ENCODE assay signal across 17 cellular contexts in genomic region chr2:230708204-230708603, GRCh38. TPM values are rescaled to one million over a fixed set of nuclear protein-coding genes. Genes with fewer than 3 reads are reported as not detected.
DNase-seq lines count a peak whose midpoint lies in the region; ATAC-seq and TF ChIP-seq lines count a peak whose summit lies in the region.
"Had no signal": no experiment of that assay in that cellular context is flagged by ENCODE, and none has a peak within 500 bp of the region (broad histone marks: within the 10 kb centered on the region; RNA-seq: fewer than 3 reads in every experiment).

No MANE protein-coding gene starts in this region.

- peaks cover 34% of the 10 kb centered on the region for H3K4me1 Mint-ChIP-seq in activated CD4-positive, alpha-beta T cell treated with anti-CD3 and anti-CD28 coated beads, Interleukin-2, amount 10 ng/mL, durations not matched to agents 7 days and 5 days
- peaks cover 4% of the 10 kb centered on the region for H3K4me1 Mint-ChIP-seq in osteocyte (ENCODE audit: unreplicated experiment)

- H4K20me1 ChIP-seq in IMR-90 (ENCODE audit: insufficient read depth, low read length) = no peaks in the 10 kb centered on the region; the same call in 1 of the 2 replicates

- no peak overlapping the region for H3K4me3 Mint-ChIP-seq in activated CD4-positive, alpha-beta T cell treated with anti-CD3 and anti-CD28 coated beads, Interleukin-2, amount 10 ng/mL, durations not matched to agents 7 days and 5 days
- no peak overlapping the region for H3K4me3 Mint-ChIP-seq in osteocyte (ENCODE audit: unreplicated experiment)
- H3K4me3 Mint-ChIP-seq: H9 had no signal

- H4K5ac ChIP-seq in IMR-90 (ENCODE audit: low read depth, low read length) = no peak overlapping the region

- CTCF ChIA-PET in activated CD4-positive, alpha-beta T cell treated with anti-CD3 and anti-CD28 coated beads, Interleukin-2, amount 10 ng/mL, durations not matched to agents 7 days and 5 days (lab: Charles Lee) = interaction anchor here (0.6 kb wide), 1 partner anchor 740 kb away, joined by 3 read pairs; no protein-coding TSS in a partner anchor
- CTCF ChIA-PET in IMR-90 (lab: Yijun Ruan, JAX) = no interaction called here

- H3K14ac ChIP-seq in IMR-90 (replicated peaks; ENCODE audit: low read depth, low read length) = no peak overlapping the region

- H4K91ac ChIP-seq in IMR-90 (ENCODE audit: insufficient read depth, low read depth, low read length) = no peak overlapping the region

- H2AK9ac ChIP-seq in IMR-90 (replicated peaks; ENCODE audit: low read depth, low read length, poor library complexity) = no peak overlapping the region

- no peak for TF ChIP-seq RAD21 in IMR-90 (IDR thresholded peaks at IDR 0.05; ENCODE audit: low read length)

- H2AK5ac ChIP-seq in IMR-90 (ENCODE audit: low read depth, low read length) = no peak overlapping the region

- TF ChIP-seq POLR2A in IMR-90 (IDR thresholded peaks at IDR 0.05; ENCODE audit: low read depth, low read length) = no peak

- H3K9me3 Mint-ChIP-seq in activated CD4-positive, alpha-beta T cell treated with anti-CD3 and anti-CD28 coated beads, Interleukin-2, amount 10 ng/mL, durations not matched to agents 7 days and 5 days = peaks cover 16% of the 10 kb centered on the region
- H3K9me3 Mint-ChIP-seq in osteocyte (ENCODE audit: unreplicated experiment) = peaks cover 4% of the 10 kb centered on the region

- no peaks in the 10 kb centered on the region for H3K36me3 ChIP-seq in IMR-90 (ENCODE audit: control insufficient read depth, insufficient read depth, low read length)
- H3K36me3 ChIP-seq: BLaER1 had no signal

- H3K4me1 ChIP-seq in IMR-90 (ENCODE audit: control insufficient read depth, insufficient read depth, low read length) = no peaks in the 10 kb centered on the region

- ATAC-seq in IMR-90 (ENCODE audit: low read depth) = no peak
- ATAC-seq in Right ventricle myocardium superior (ENCODE audit: poor library complexity) = no peak

- intact Hi-C loops in IMR-90 (cut with micrococcal nuclease) = no loop called here
- intact Hi-C loops in Right ventricle myocardium superior (cut with DNase I) = no loop called here
- intact Hi-C loops in dorsolateral prefrontal cortex (cut with DNase I) = no loop called here

- POLR2A ChIA-PET in activated CD4-positive, alpha-beta T cell treated with anti-CD3 and anti-CD28 coated beads, Interleukin-2, amount 10 ng/mL, durations not matched to agents 7 days and 5 days (lab: Charles Lee) = no interaction called here
- POLR2A ChIA-PET in IMR-90 (lab: Charles Lee; ENCODE audit: unreplicated experiment) = no interaction called here

- no peak overlapping the region for H3K23ac ChIP-seq in IMR-90 (ENCODE audit: low read depth, low read length)

- no peak overlapping the region for H3K4me2 ChIP-seq in IMR-90 (ENCODE audit: low read depth, low read length)
- H3K4me2 ChIP-seq: BLaER1 had no signal

- H3K4me3 ChIP-seq in IMR-90 (ENCODE audit: insufficient read depth, low read depth, low read length) = no peak overlapping the region
- no peak overlapping the region for H3K4me3 ChIP-seq in dorsolateral prefrontal cortex
- H3K4me3 ChIP-seq: BLaER1 had no signal

- H3K27me3 Mint-ChIP-seq in activated CD4-positive, alpha-beta T cell treated with anti-CD3 and anti-CD28 coated beads, Interleukin-2, amount 10 ng/mL, durations not matched to agents 7 days and 5 days = no peaks in the 10 kb centered on the region
- no peaks in the 10 kb centered on the region for H3K27me3 Mint-ChIP-seq in osteocyte (ENCODE audit: unreplicated experiment)

- H3K56ac ChIP-seq in IMR-90 (ENCODE audit: extremely low read depth, insufficient read depth, low read length) = no peak overlapping the region

- H2AFZ ChIP-seq in IMR-90 (replicated peaks; ENCODE audit: low read length, poor library complexity) = peak overlapping the region; percentile 23

- dilution Hi-C loops in IMR-90 (cut with HindIII; ENCODE audit: low sequenced_read_pairs, unreplicated experiment) = no loop called here

- no peak overlapping the region for H3K9ac ChIP-seq in IMR-90 (ENCODE audit: low read depth, low read length)
- H3K9ac ChIP-seq: BLaER1 had no signal

- no peak for DNase-seq in activated CD4-positive, alpha-beta T cell treated with anti-CD3 and anti-CD28 coated beads, Interleukin-2, amount 10 ng/mL, durations not matched to agents 7 days and 5 days
- no peak for DNase-seq in activated CD4-positive, alpha-beta T cell treated with anti-CD3 and anti-CD28 coated beads for 4 hours
- no peak for DNase-seq in IMR-90
- DNase-seq in kidney tubule cell (ENCODE audit: low spot score) = peak; percentile 32
- DNase-seq in osteocyte (ENCODE audit: extremely low spot score, unreplicated experiment) = peak; percentile 54
- DNase-seq in SW480 (ENCODE audit: low spot score) = no peak
- DNase-seq in Right ventricle myocardium superior = no peak
- no peak for DNase-seq in dorsolateral prefrontal cortex
- DNase-seq: 8988T; AML-193; Caco-2; CD8-positive, alpha-beta memory T cell; DMS53; GF-D8; GOT3; H9 had no signal

- no peak overlapping the region for H3K18ac ChIP-seq in IMR-90 (ENCODE audit: low read depth, low read length)

- in situ Hi-C loops in IMR-90 (cut with MboI; ENCODE audit: low sequenced_read_pairs) = no loop called here

- TF ChIP-seq CTCF in IMR-90 (conservative IDR thresholded peaks at IDR 0.05; ENCODE audit: low read depth, low read length) = no peak
- TF ChIP-seq CTCF in osteocyte (IDR thresholded peaks at IDR 0.05) = no peak
- no peak for TF ChIP-seq CTCF in dorsolateral prefrontal cortex (IDR thresholded peaks at IDR 0.05 in 54 of 56, conservative IDR thresholded peaks at IDR 0.05 in 2 of 56; ENCODE audit: low read depth in 1 of 56, partially characterized antibody in 56 of 56)

- BruUV-seq in IMR-90 (replicated peaks; lab: Mats Ljungman, UMichigan) = no TSS peak

- H2BK20ac ChIP-seq in IMR-90 (ENCODE audit: low read depth, low read length) = no peak overlapping the region

- H3K9me3 ChIP-seq in IMR-90 (ENCODE audit: control insufficient read depth, insufficient read depth, low read length) = no peaks in the 10 kb centered on the region
- H3K9me3 ChIP-seq: Caco-2 had no signal

- H3K27me3 ChIP-seq in IMR-90 (ENCODE audit: control insufficient read depth, insufficient read depth, low read length) (no peaks in the 10 kb centered on the region; the same call in 1 of the 2 replicates), dorsolateral prefrontal cortex (no peaks in the 10 kb centered on the region)
- H3K27me3 ChIP-seq: BLaER1 had no signal

- H3K36me3 Mint-ChIP-seq in activated CD4-positive, alpha-beta T cell treated with anti-CD3 and anti-CD28 coated beads, Interleukin-2, amount 10 ng/mL, durations not matched to agents 7 days and 5 days (ENCODE audit: low read depth) = peaks cover 10% of the 10 kb centered on the region
- no peaks in the 10 kb centered on the region for H3K36me3 Mint-ChIP-seq in osteocyte (ENCODE audit: unreplicated experiment)

- no peak overlapping the region for H2BK5ac ChIP-seq in IMR-90 (ENCODE audit: low read depth, low read length, poor library complexity, severe bottlenecking)

- peaks cover 5 to 6% of the 10 kb centered on the region in 2 experiments; a peak in 2 of 4 replicates for H3K79me1 ChIP-seq in IMR-90 (ENCODE audit: low read depth in 1 of 2, low read length in 2 of 2)

- H3K27ac ChIP-seq in IMR-90 (ENCODE audit: insufficient read depth, low read length) (no peak overlapping the region), dorsolateral prefrontal cortex (no peak overlapping the region)
- H3K27ac ChIP-seq: BLaER1 had no signal

- H2BK120ac ChIP-seq in IMR-90 (ENCODE audit: low read depth, low read length) = no peak overlapping the region

- no peaks in the 10 kb centered on the region for H3K9me1 ChIP-seq in IMR-90 (ENCODE audit: insufficient read depth, low read length)

- 63% methylated on average over 3 of the region's 7 CpGs; no CpG with 5 or more reads in 1 of the 2 experiments for WGBS in IMR-90 (ENCODE audit: extremely low coverage in 2 of 2, insufficient read length in 1 of 2), 2 experiments

- no peak overlapping the region for H4K8ac ChIP-seq in IMR-90 (ENCODE audit: low read depth in 2 of 2, low read length in 2 of 2)

- H2BK15ac ChIP-seq in IMR-90 (ENCODE audit: low read depth, low read length) = no peak overlapping the region

- H3K27ac Mint-ChIP-seq in activated CD4-positive, alpha-beta T cell treated with anti-CD3 and anti-CD28 coated beads, Interleukin-2, amount 10 ng/mL, durations not matched to agents 7 days and 5 days = peak overlapping the region; percentile 9
- H3K27ac Mint-ChIP-seq in osteocyte (ENCODE audit: unreplicated experiment) = no peak overlapping the region

- H3K4ac ChIP-seq in IMR-90 (ENCODE audit: low read depth, low read length) = no peak overlapping the region

TF ChIP-seq in IMR-90, 13 proteins besides CTCF, POLR2A, EP300 and RAD21:
- TF ChIP-seq ELK1 (IDR thresholded peaks at IDR 0.05; ENCODE audit: borderline replicate concordance, low read depth, low read length) = no peak
- no peak for TF ChIP-seq MAFK (IDR thresholded peaks at IDR 0.05; ENCODE audit: low read depth, low read length)
- no peak for TF ChIP-seq CHD1 (IDR thresholded peaks at IDR 0.05; ENCODE audit: low read depth, low read length)
- no peak for TF ChIP-seq FOS (IDR thresholded peaks at IDR 0.05; ENCODE audit: low read depth, low read length)
- no peak for TF ChIP-seq BHLHE40 (IDR thresholded peaks at IDR 0.05; ENCODE audit: low read depth, low read length)
- no peak for TF ChIP-seq NFE2L2 (IDR thresholded peaks at IDR 0.05; ENCODE audit: low read depth, low read length)
- TF ChIP-seq RCOR1 (IDR thresholded peaks at IDR 0.05; ENCODE audit: insufficient replicate concordance, low read length) = no peak

RNA-seq across cellular contexts. Expression of gene CAB39, which starts 4.4 kb away (rescaled TPM):
- 100 to 1,000 TPM; 135 to 154 TPM for total RNA-seq in activated CD4-positive, alpha-beta T cell treated with anti-CD3 and anti-CD28 coated beads, Interleukin-2, amount 10 ng/mL, durations not matched to agents 7 days and 5 days
- total RNA-seq in IMR-90 (2012; rRNA removed) (71.7 and 95.3 TPM in 2 replicates), osteocyte (40.8 and 43.2 TPM in 2 replicates), Right ventricle myocardium superior (80.9 TPM), dorsolateral prefrontal cortex (100 to 1,000 TPM in 92 of 120 experiments, 10 to 100 TPM in 28; 57.4 to 149 (median 113) TPM)
- polyA plus RNA-seq in IMR-90 (2012; rRNA removed) = 31.3 and 38.2 TPM in 2 replicates
- polyA plus RNA-seq in IMR-90 (2012; cell fraction: cytosol; rRNA removed) = 5.8 and 13.0 TPM in 2 replicates
- 6.4 and 42.5 TPM in 2 replicates for polyA plus RNA-seq in IMR-90 (2012; cell fraction: nucleus; rRNA removed; ENCODE audit: low replicate concordance)

Comparison
In these comparisons a context has a peak if more than half of its experiments do, and no peak if none do; other contexts are left out.
1. DNase-seq: peak in kidney tubule cell (single experiment) and osteocyte (single experiment); none in activated CD4-positive, alpha-beta T cell treated with anti-CD3 and anti-CD28 coated beads, Interleukin-2, amount 10 ng/mL, durations not matched to agents 7 days and 5 days (single experiment), activated CD4-positive, alpha-beta T cell treated with anti-CD3 and anti-CD28 coated beads for 4 hours (0 of 2), IMR-90 (single experiment), SW480 (single experiment), Right ventricle myocardium superior (single experiment) and dorsolateral prefrontal cortex (0 of 10).